Comparison of ENCODE assay signal across 15 cellular contexts in genomic region chr4:113398441-113399143, GRCh38.
"Had no signal": no experiment of that assay in that cellular context is flagged by ENCODE, and none has a peak within 500 bp of the region (broad histone marks: within the 10 kb centered on the region; RNA-seq: fewer than 3 reads in every experiment).

No MANE protein-coding gene starts in this region.

- H3K9me3 Mint-ChIP-seq: activated naive CD4-positive, alpha-beta T cell treated with anti-CD3 and anti-CD28 coated beads, Interleukin-2, amount 50 U/mL, for 72 hours; activated T-cell treated with anti-CD3 and anti-CD28 coated beads, Interleukin-2, amount 50 U/mL, for 24 hours; nephron progenitor cell; stimulated activated naive CD8-positive, alpha-beta T cell treated with anti-CD3 and anti-CD28 coated beads, Interleukin-15, Interleukin-2, amounts not matched to agents 100 ng/mL and 50 ng/mL, for 24 hours had no signal

- H3K36me3 Mint-ChIP-seq: brain had no signal

- DNase-seq: activated effector memory CD4-positive, alpha-beta T cell treated with anti-CD3 and anti-CD28 coated beads, Interleukin-2, amount 50 U/mL, for 16 hours; activated T-cell treated with anti-CD3 and anti-CD28 coated beads, Interleukin-2, amount 50 U/mL, for 24 hours; amygdala; effector memory CD4-positive, alpha-beta T cell; hypothalamus; left colon; nephron progenitor cell; ovary; stimulated activated CD4-positive, alpha-beta T cell treated with anti-CD3 and anti-CD28 coated beads, Interleukin-4, amount 100 ng/mL, for 1 hour; stimulated activated CD8-positive, alpha-beta memory T cell treated with anti-CD3 and anti-CD28 coated beads, Interleukin-4, amount 100 ng/mL, for 48 hours; T-helper 2 cell; testis had no signal

- H3K4me1 Mint-ChIP-seq: nephron progenitor cell had no signal

- H3K4me3 Mint-ChIP-seq: activated T-cell treated with anti-CD3 and anti-CD28 coated beads, Interleukin-2, amount 50 U/mL, for 24 hours; brain; nephron progenitor cell; stimulated activated naive CD8-positive, alpha-beta T cell treated with anti-CD3 and anti-CD28 coated beads, Interleukin-15, Interleukin-2, amounts not matched to agents 100 ng/mL and 50 ng/mL, for 24 hours had no signal

- H3K27ac Mint-ChIP-seq: activated naive CD4-positive, alpha-beta T cell treated with anti-CD3 and anti-CD28 coated beads, Interleukin-2, amount 50 U/mL, for 72 hours; activated T-cell treated with anti-CD3 and anti-CD28 coated beads, Interleukin-2, amount 50 U/mL, for 24 hours; brain; nephron progenitor cell; stimulated activated naive CD8-positive, alpha-beta T cell treated with anti-CD3 and anti-CD28 coated beads, Interleukin-15, Interleukin-2, amounts not matched to agents 100 ng/mL and 50 ng/mL, for 24 hours had no signal

- H3K4me3 ChIP-seq: ovary, testis had no signal

- H3K4me1 ChIP-seq: testis had no signal

- H3K9me3 ChIP-seq: ovary, testis had no signal

- H3K27ac ChIP-seq: ovary, testis had no signal

- H3K27me3 Mint-ChIP-seq: brain had no signal

- ATAC-seq: activated naive CD4-positive, alpha-beta T cell treated with anti-CD3 and anti-CD28 coated beads, Interleukin-2, amount 50 U/mL, for 72 hours; left colon had no signal

- H3K36me3 ChIP-seq: ovary had no signal

- H3K27me3 ChIP-seq: ovary, testis had no signal
